14 cellular contexts compared by ENCODE assay signal in the genomic region with DNA sequence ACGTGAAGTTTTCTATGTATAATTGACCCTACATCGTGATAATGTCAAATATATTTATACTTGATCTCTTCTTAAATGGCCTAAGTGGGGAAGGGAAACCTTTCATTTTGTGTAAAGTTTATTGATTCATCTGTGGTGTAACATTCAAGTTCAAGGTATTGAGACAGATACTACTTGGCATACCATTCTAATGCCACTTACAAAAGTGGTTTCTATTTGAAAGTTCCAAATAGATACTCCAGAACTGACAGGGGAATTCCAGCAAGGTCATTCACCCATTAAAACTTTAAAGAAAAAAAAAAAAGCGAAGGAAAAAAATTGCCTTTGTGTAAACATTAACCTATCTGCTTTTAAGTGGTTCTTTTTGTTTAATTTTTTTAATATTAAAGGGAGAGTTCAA. TPM values are rescaled to one million over a fixed set of nuclear protein-coding genes. Genes with fewer than 3 reads are reported as not detected.
DNase-seq lines count a peak whose midpoint lies in the region; ATAC-seq and TF ChIP-seq lines count a peak whose summit lies in the region.
"Had no signal": no experiment of that assay in that cellular context is flagged by ENCODE, and none has a peak within 500 bp of the region (broad histone marks: within the 10 kb centered on the region; RNA-seq: fewer than 3 reads in every experiment).

No MANE protein-coding gene starts in this region.

- no peaks in the 10 kb centered on the region for H3K9me3 ChIP-seq in liver (ENCODE audit: control insufficient read depth in 4 of 4, low read length in 3 of 4)

- H3K4me1 Mint-ChIP-seq in type B pancreatic cell (ENCODE audit: unreplicated experiment), result peaks cover 6% of the 10 kb centered on the region
- H3K4me1 Mint-ChIP-seq: stimulated activated naive CD8-positive, alpha-beta T cell treated with anti-CD3 and anti-CD28 coated beads, Interleukin-15, amount 100 ng/mL, for 72 hours; WTC11 had no signal

- no peak for TF ChIP-seq RAD21 in liver (IDR thresholded peaks at IDR 0.05)

- no peak for ATAC-seq in GM18498 (IDR thresholded peaks at IDR 0.05; ENCODE audit: unreplicated experiment)
- ATAC-seq: stimulated activated naive CD8-positive, alpha-beta T cell treated with anti-CD3 and anti-CD28 coated beads, Interleukin-15, amount 100 ng/mL, for 72 hours; WTC11 had no signal

- DNase-seq in DMS53 (lab: John Stamatoyannopoulos, UW) (peak; percentile 61), DMS53 treated with DMSO at 0.1 percent for 48 hours (lab: John Stamatoyannopoulos, UW; ENCODE audit: unreplicated experiment) (no peak), choroid plexus epithelial cell (ENCODE audit: low read depth) (peak; percentile 26), type B pancreatic cell (ENCODE audit: extremely low spot score, unreplicated experiment) (no peak), OCI-M2 (lab: John Stamatoyannopoulos, UW; ENCODE audit: unreplicated experiment) (no peak), DMS 273 (lab: John Stamatoyannopoulos, UW; ENCODE audit: unreplicated experiment) (no peak)
- DNase-seq: activated T-cell treated with anti-CD3 and anti-CD28 coated beads, Interleukin-2, amount 50 U/mL, for 1 hour; DND-41; NCI-H2171 treated with DMSO at 0.1 percent for 48 hours; stimulated activated naive CD8-positive, alpha-beta T cell treated with anti-CD3 and anti-CD28 coated beads, Interleukin-15, amount 100 ng/mL, for 72 hours had no signal

- no peaks in the 10 kb centered on the region for H3K9me3 Mint-ChIP-seq in type B pancreatic cell
- H3K9me3 Mint-ChIP-seq: stimulated activated naive CD8-positive, alpha-beta T cell treated with anti-CD3 and anti-CD28 coated beads, Interleukin-15, amount 100 ng/mL, for 72 hours; WTC11 had no signal

- no peaks in the 10 kb centered on the region for H3K27me3 ChIP-seq in liver (ENCODE audit: control insufficient read depth in 4 of 4, insufficient read depth in 4 of 4, low read length in 3 of 4)

- no peaks in the 10 kb centered on the region for H3K36me3 Mint-ChIP-seq in type B pancreatic cell
- H3K36me3 Mint-ChIP-seq: WTC11 had no signal

- no peaks in the 10 kb centered on the region for H3K27me3 Mint-ChIP-seq in type B pancreatic cell
- H3K27me3 Mint-ChIP-seq: stimulated activated naive CD8-positive, alpha-beta T cell treated with anti-CD3 and anti-CD28 coated beads, Interleukin-15, amount 100 ng/mL, for 72 hours had no signal

- peaks cover 5 to 38% (median 21%) of the 10 kb centered on the region in 4 donors for H3K4me1 ChIP-seq in liver (ENCODE audit: control insufficient read depth in 4 of 4, insufficient read depth in 4 of 4, low read length in 3 of 4)

- H3K36me3 ChIP-seq in liver (ENCODE audit: control insufficient read depth in 4 of 4, insufficient read depth in 3 of 4, low read depth in 1 of 4, low read length in 3 of 4), result no peaks in the 10 kb centered on the region

- H3K4me3 ChIP-seq in choroid plexus epithelial cell (ENCODE audit: low read depth, low read length) (no peak overlapping the region), liver (ENCODE audit: low read depth in 1 of 3, low read length in 3 of 3) (peak overlapping the region in 2 of 3 donors; percentile 15 to 26)

- peak overlapping the region; percentile 10 for H3K4me3 Mint-ChIP-seq in type B pancreatic cell
- H3K4me3 Mint-ChIP-seq: stimulated activated naive CD8-positive, alpha-beta T cell treated with anti-CD3 and anti-CD28 coated beads, Interleukin-15, amount 100 ng/mL, for 72 hours; WTC11 had no signal

- H3K27ac Mint-ChIP-seq in type B pancreatic cell, result peak overlapping the region; percentile 86
- H3K27ac Mint-ChIP-seq: stimulated activated naive CD8-positive, alpha-beta T cell treated with anti-CD3 and anti-CD28 coated beads, Interleukin-15, amount 100 ng/mL, for 72 hours; WTC11 had no signal

- WGBS in liver, result 13% methylated on average over 3 of the region's 3 CpGs

- H3K27ac ChIP-seq in liver (ENCODE audit: low read depth in 1 of 2, low read length in 2 of 2), result peak overlapping the region; percentile 85 to 88
- H3K27ac ChIP-seq: 22Rv1 had no signal

- TF ChIP-seq CTCF in choroid plexus epithelial cell (conservative IDR thresholded peaks at IDR 0.05; ENCODE audit: low read depth, low read length) (no peak), liver (IDR thresholded peaks at IDR 0.05; ENCODE audit: low read depth, low read length, missing input control) (no peak), type B pancreatic cell (conservative IDR thresholded peaks at IDR 0.05) (no peak)

- peak overlapping the region in 1 of 2 donors; percentile 36 for H3K9ac ChIP-seq in liver (ENCODE audit: low read depth in 1 of 2, low read length in 2 of 2)

TF ChIP-seq in liver, 16 proteins besides CTCF, POLR2A, EP300 and RAD21:
- no peak for TF ChIP-seq ATF3 (IDR thresholded peaks at IDR 0.05)
- TF ChIP-seq REST (IDR thresholded peaks at IDR 0.05), result no peak
- TF ChIP-seq FOXA1 (IDR thresholded peaks at IDR 0.05), result no peak
- TF ChIP-seq, protein P1, sequence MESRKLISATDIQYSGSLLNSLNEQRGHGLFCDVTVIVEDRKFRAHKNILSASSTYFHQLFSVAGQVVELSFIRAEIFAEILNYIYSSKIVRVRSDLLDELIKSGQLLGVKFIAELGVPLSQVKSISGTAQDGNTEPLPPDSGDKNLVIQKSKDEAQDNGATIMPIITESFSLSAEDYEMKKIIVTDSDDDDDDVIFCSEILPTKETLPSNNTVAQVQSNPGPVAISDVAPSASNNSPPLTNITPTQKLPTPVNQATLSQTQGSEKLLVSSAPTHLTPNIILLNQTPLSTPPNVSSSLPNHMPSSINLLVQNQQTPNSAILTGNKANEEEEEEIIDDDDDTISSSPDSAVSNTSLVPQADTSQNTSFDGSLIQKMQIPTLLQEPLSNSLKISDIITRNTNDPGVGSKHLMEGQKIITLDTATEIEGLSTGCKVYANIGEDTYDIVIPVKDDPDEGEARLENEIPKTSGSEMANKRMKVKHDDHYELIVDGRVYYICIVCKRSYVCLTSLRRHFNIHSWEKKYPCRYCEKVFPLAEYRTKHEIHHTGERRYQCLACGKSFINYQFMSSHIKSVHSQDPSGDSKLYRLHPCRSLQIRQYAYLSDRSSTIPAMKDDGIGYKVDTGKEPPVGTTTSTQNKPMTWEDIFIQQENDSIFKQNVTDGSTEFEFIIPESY (IDR thresholded peaks at IDR 0.05), result no peak
- peak; percentile 80 to 90 for TF ChIP-seq RXRA (IDR thresholded peaks at IDR 0.05)
- TF ChIP-seq NR2F2 (IDR thresholded peaks at IDR 0.05), result no peak
- TF ChIP-seq JUND (IDR thresholded peaks at IDR 0.05), result no peak
- peak; percentile 37 for TF ChIP-seq HNF4G (IDR thresholded peaks at IDR 0.05)
- peak; percentile 32 to 69 for TF ChIP-seq HNF4A (conservative IDR thresholded peaks at IDR 0.05)
- no peak for TF ChIP-seq EGR1 (IDR thresholded peaks at IDR 0.05; ENCODE audit: low read depth in 2 of 2)
- no peak for TF ChIP-seq FOXA2 (IDR thresholded peaks at IDR 0.05)
- TF ChIP-seq MAX (IDR thresholded peaks at IDR 0.05), result no peak
- peak; percentile 50 for TF ChIP-seq SP1 (IDR thresholded peaks at IDR 0.05)
- TF ChIP-seq GABPA (IDR thresholded peaks at IDR 0.05 in 1 of 2, conservative IDR thresholded peaks at IDR 0.05 in 1 of 2), result no peak
- TF ChIP-seq YY1 (IDR thresholded peaks at IDR 0.05), result no peak
- TF ChIP-seq TAF1 (conservative IDR thresholded peaks at IDR 0.05), result no peak
TF ChIP-seq in liver: peak in this region for 4.

RNA-seq across cellular contexts. Expression of gene MAP3K13, which starts 45.3 kb away (rescaled TPM):
- total RNA-seq in liver, result 10 to 100 TPM; 17.7 to 35.3 TPM
- 10 to 100 TPM; 11.3 to 38.1 TPM for polyA plus RNA-seq in liver
- total RNA-seq in type B pancreatic cell (ENCODE audit: low replicate concordance), result 29.1 and 40.4 TPM in 2 replicates

Comparison
In these comparisons a context has a peak if more than half of its experiments do, and no peak if none do; other contexts are left out.
1. DNase-seq: peak in DMS53 (single experiment) and choroid plexus epithelial cell (single experiment); none in DMS53 treated with DMSO at 0.1 percent for 48 hours (single experiment), type B pancreatic cell (single experiment), OCI-M2 (single experiment) and DMS 273 (single experiment).